ENCODE assay signal across 29 cellular contexts in the genomic region with DNA sequence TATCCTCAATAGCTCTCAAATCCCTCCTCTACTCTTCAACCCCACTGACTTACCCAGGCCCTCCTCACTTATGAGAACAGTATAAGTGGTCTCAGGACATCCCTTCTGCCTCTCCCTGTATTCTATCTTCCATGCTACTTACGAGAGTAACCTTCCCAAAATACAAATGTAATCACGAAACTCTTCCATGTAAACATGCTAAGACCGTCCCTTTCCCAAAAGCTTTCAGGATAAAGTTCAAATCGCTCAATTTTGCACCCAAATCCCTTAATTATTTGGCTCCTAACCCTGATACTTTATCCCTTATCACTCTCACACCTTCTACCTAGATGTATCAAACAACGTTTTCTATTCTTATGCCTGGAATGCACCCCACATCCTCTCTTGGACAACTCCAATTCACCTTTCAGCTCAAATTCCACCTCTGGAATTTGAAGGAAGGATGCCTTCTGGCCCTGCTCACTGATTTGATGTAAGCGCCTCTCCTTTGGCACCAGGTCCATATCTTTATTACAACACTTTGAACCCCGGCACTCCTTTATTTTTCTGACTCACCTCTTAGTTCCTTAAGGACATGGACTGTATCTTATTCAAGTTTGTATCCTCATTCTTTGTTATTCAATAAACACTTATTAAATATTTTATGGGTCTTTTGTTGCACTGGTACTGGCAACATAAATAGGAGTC. TPM values are rescaled to one million over a fixed set of nuclear protein-coding genes. Genes with fewer than 3 reads are reported as not detected.
DNase-seq lines count a peak whose midpoint lies in the region; ATAC-seq and TF ChIP-seq lines count a peak whose summit lies in the region.
"Had no signal": no experiment of that assay in that cellular context is flagged by ENCODE, and none has a peak within 500 bp of the region (broad histone marks: within the 10 kb centered on the region; RNA-seq: fewer than 3 reads in every experiment).

No MANE protein-coding gene starts in this region.

- no peak overlapping the region for H2AFZ ChIP-seq in PC-3 (ENCODE audit: low read length)

- H3F3A ChIP-seq in PC-3 (ENCODE audit: low read length, unreplicated experiment), result no peaks in the 10 kb centered on the region

- H3K4me2 ChIP-seq in PC-3 (ENCODE audit: low read length), result no peak overlapping the region

- H3K4me1 ChIP-seq in PC-3 (ENCODE audit: insufficient read depth, low read length) (no peaks in the 10 kb centered on the region), mucosa of descending colon (ENCODE audit: low read depth) (peaks cover 11% of the 10 kb centered on the region)
- H3K4me1 ChIP-seq: psoas muscle had no signal

- H3K9me2 ChIP-seq in PC-3 (replicated peaks; ENCODE audit: low read length), result no peaks in the 10 kb centered on the region

- intact Hi-C loops in CD4-positive, alpha-beta T cell (cut with DNase I, micrococcal nuclease), result loop anchor here (5.0 kb wide), 2 partner anchors 42 to 178 kb away; no protein-coding TSS in a partner anchor
- intact Hi-C loops in PC-3 (cut with micrococcal nuclease) (loop anchor here (2.0 kb wide), 2 partner anchors 21 to 55 kb away; no protein-coding TSS in a partner anchor), mucosa of descending colon (cut with DNase I, micrococcal nuclease) (no loop called here)

- H3K9ac ChIP-seq in PC-3 (ENCODE audit: low read length), result no peak overlapping the region

- TF ChIP-seq CTCF in CD4-positive, alpha-beta T cell (IDR thresholded peaks at IDR 0.05), result no peak
- TF ChIP-seq CTCF in PC-3 (conservative IDR thresholded peaks at IDR 0.05; ENCODE audit: low read depth, low read length) (no peak), mucosa of descending colon (IDR thresholded peaks at IDR 0.05) (no peak)

- no peak overlapping the region for H3K4me3 ChIP-seq in PC-3 (ENCODE audit: low read length)
- H3K4me3 ChIP-seq in mucosa of descending colon, result no peak overlapping the region
- H3K4me3 ChIP-seq: ascending aorta, psoas muscle, SJCRH30, thoracic aorta, uterus had no signal

- no peaks in the 10 kb centered on the region for H3K9me3 Mint-ChIP-seq in CD4-positive, alpha-beta T cell
- H3K9me3 Mint-ChIP-seq: memory B cell had no signal

- H3K4me3 Mint-ChIP-seq in CD4-positive, alpha-beta T cell, result peak overlapping the region; percentile 5
- H3K4me3 Mint-ChIP-seq: activated B cell treated with CpG ODN at 0.5 μM for 24 hours; activated naive CD8-positive, alpha-beta T cell; memory B cell had no signal

- POLR2A ChIA-PET in CD4-positive, alpha-beta T cell (lab: Charles Lee), result no interaction called here
- POLR2A ChIA-PET in PC-3 (lab: Charles Lee; ENCODE audit: unreplicated experiment), result no interaction called here

- no peaks in the 10 kb centered on the region for H3K27me3 Mint-ChIP-seq in CD4-positive, alpha-beta T cell
- H3K27me3 Mint-ChIP-seq: activated B cell treated with CpG ODN at 0.5 μM for 24 hours; activated naive CD8-positive, alpha-beta T cell; memory B cell had no signal

- H4K20me1 ChIP-seq in PC-3 (ENCODE audit: low read length), result no peaks in the 10 kb centered on the region

- BruUV-seq in PC-3 (replicated peaks; lab: Mats Ljungman, UMichigan), result no TSS peak

- CTCF ChIA-PET in CD4-positive, alpha-beta T cell (lab: Charles Lee), result no interaction called here
- CTCF ChIA-PET in PC-3 (lab: Charles Lee), result no interaction called here

- H3K27me3 ChIP-seq in CD4-positive, alpha-beta T cell (ENCODE audit: control insufficient read depth, insufficient read depth, low read length), result no peaks in the 10 kb centered on the region
- no peaks in the 10 kb centered on the region for H3K27me3 ChIP-seq in PC-3 (ENCODE audit: low read length)
- H3K27me3 ChIP-seq: ascending aorta, SJCRH30, uterus had no signal

- H3K36me3 Mint-ChIP-seq in CD4-positive, alpha-beta T cell (ENCODE audit: low read depth), result peaks cover 20% of the 10 kb centered on the region

- H3K36me3 ChIP-seq in PC-3 (ENCODE audit: low read depth, low read length) (no peaks in the 10 kb centered on the region), mucosa of descending colon (ENCODE audit: low read depth) (no peaks in the 10 kb centered on the region)
- H3K36me3 ChIP-seq: SJCRH30, thoracic aorta, uterus had no signal

- no peak overlapping the region for H3K27ac ChIP-seq in CD4-positive, alpha-beta T cell (ENCODE audit: low read depth, low read length)
- no peak overlapping the region for H3K27ac ChIP-seq in PC-3 (ENCODE audit: low read length)
- H3K27ac ChIP-seq in epithelial cell of prostate, result peak overlapping the region; percentile 7
- H3K27ac ChIP-seq: ascending aorta, psoas muscle, SJCRH30, thoracic aorta, uterus had no signal

- ATAC-seq in CD4-positive, alpha-beta T cell (ENCODE audit: poor library complexity), result no peak
- ATAC-seq in PC-3 (peak; percentile 64), mucosa of descending colon (peak; percentile 62)
- ATAC-seq: psoas muscle; stimulated activated naive CD8-positive, alpha-beta T cell treated with anti-CD3 and anti-CD28 coated beads, Interleukin-15, Interleukin-2, amounts not matched to agents 100 U/mL and 50 U/mL, for 24 hours had no signal

- peaks cover 66% of the 10 kb centered on the region for H3K4me1 Mint-ChIP-seq in CD4-positive, alpha-beta T cell (ENCODE audit: low read depth)

- no peak for DNase-seq in CD4-positive, alpha-beta T cell
- peak; percentile 50 for DNase-seq in PC-3
- no peak for DNase-seq in epithelial cell of prostate (ENCODE audit: low read depth, low spot score)
- peak in 1 of 3 donors; percentile 42 for DNase-seq in mucosa of descending colon
- DNase-seq in NCI-H510A (lab: John Stamatoyannopoulos, UW), result no peak
- no peak for DNase-seq in NCI-H1048 (lab: John Stamatoyannopoulos, UW)
- no peak for DNase-seq in DMS53 (lab: John Stamatoyannopoulos, UW)
- DNase-seq in NCI-H2171 (lab: John Stamatoyannopoulos, UW), result no peak
- DNase-seq: activated B cell treated with CpG ODN at 0.5 μM for 24 hours; activated CD8-positive, alpha-beta memory T cell treated with anti-CD3 and anti-CD28 coated beads, Interleukin-2, amount 50 U/mL, for 4 hours; activated effector memory CD4-positive, alpha-beta T cell treated with Interleukin-2 at 50 U/mL for 16 hours; cerebellar nuclear complex; glutamatergic neuron; kidney glomerular epithelial cell; NCI-H1105; NCI-H2029; NCI-H345; NCI-H748 treated with DMSO at 0.1 percent for 48 hours; nucleus accumbens; psoas muscle; SJCRH30; stimulated activated naive CD8-positive, alpha-beta T cell treated with anti-CD3 and anti-CD28 coated beads, Interleukin-15, Interleukin-2, amounts not matched to agents 100 U/mL and 50 U/mL, for 24 hours; uterus had no signal

- H3K79me2 ChIP-seq in PC-3 (ENCODE audit: low read length), result no peaks in the 10 kb centered on the region

- H3K9me3 ChIP-seq in CD4-positive, alpha-beta T cell (ENCODE audit: control insufficient read depth, low read length), result no peaks in the 10 kb centered on the region
- H3K9me3 ChIP-seq in PC-3 (ENCODE audit: low read length) (no peaks in the 10 kb centered on the region), mucosa of descending colon (no peaks in the 10 kb centered on the region)
- H3K9me3 ChIP-seq: ascending aorta, psoas muscle, SJCRH30, thoracic aorta, uterus had no signal

- H3K27ac Mint-ChIP-seq in CD4-positive, alpha-beta T cell, result peak overlapping the region; percentile 4
- H3K27ac Mint-ChIP-seq: activated B cell treated with CpG ODN at 0.5 μM for 24 hours, memory B cell had no signal

RNA-seq across cellular contexts. Expression of a gene that starts 3.2 kb away (rescaled TPM):
- total RNA-seq in CD4-positive, alpha-beta T cell, result 10 to 100 TPM; 14.7 to 14.9 TPM
- total RNA-seq in PC-3 (2014; rRNA removed) (0.18 and 0.40 TPM in 2 replicates), mucosa of descending colon (10 to 100 TPM; 21.2 to 29.8 (median 24.3) TPM)

RNA-seq across cellular contexts. Expression of a gene that starts 15.2 kb away (rescaled TPM):
- total RNA-seq in CD4-positive, alpha-beta T cell, result 10 to 100 TPM; 10.5 to 10.7 TPM
- not detected in 2 replicates for total RNA-seq in PC-3 (2014; rRNA removed)
- 1 to 10 TPM in 2 of 3 donors, under 1 TPM in 1; 0.41 to 1.6 (median 1.6) TPM for total RNA-seq in mucosa of descending colon
- total RNA-seq: G401, LHCN-M2 had no signal

Comparison
In these comparisons a context has a peak if more than half of its experiments do, and no peak if none do; other contexts are left out.
1. RNA of a gene that starts 3.2 kb away (total RNA-seq): 21.2 to 29.8 TPM in mucosa of descending colon and 14.7 to 14.9 TPM in CD4-positive, alpha-beta T cell; 0.18 to 0.40 TPM in PC-3; every median in the first group is over 10 times any median in the second.
2. RNA of a gene that starts 15.2 kb away (total RNA-seq): 10.5 to 10.7 TPM in CD4-positive, alpha-beta T cell; 0.41 to 1.6 TPM in mucosa of descending colon and not detected in PC-3; every median in the first group is over 4 times any median in the second.
3. intact Hi-C loops: an anchor here in CD4-positive, alpha-beta T cell (5.0 kb wide) and PC-3 (2.0 kb wide); none called in mucosa of descending colon.